24 cellular contexts compared by ENCODE assay signal in the genomic region with DNA sequence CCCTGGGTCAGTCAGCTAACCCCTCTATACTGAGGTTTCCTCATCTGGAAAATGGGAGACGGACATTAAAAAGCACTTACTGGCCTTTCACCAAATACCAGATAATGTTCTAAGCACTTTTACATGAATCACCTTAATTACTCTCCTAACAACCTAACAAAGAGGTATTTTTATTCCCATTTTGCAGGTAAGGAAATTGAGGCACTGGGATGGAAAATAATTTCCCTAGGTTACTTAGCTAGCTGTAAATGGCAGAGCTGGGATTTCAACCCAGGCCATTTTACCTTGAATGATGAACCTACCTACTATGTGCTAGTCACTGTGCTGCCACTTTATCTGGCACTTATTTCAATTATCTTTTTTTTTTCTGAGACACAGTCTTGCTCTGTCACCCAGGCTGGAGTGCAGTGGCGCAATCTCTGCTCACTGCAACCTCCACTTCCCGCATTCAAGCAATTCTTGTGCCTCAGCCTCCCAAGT. TPM values are rescaled to one million over a fixed set of nuclear protein-coding genes. Genes with fewer than 3 reads are reported as not detected.
DNase-seq lines count a peak whose midpoint lies in the region; ATAC-seq and TF ChIP-seq lines count a peak whose summit lies in the region.
"Had no signal": no experiment of that assay in that cellular context is flagged by ENCODE, and none has a peak within 500 bp of the region (broad histone marks: within the 10 kb centered on the region; RNA-seq: fewer than 3 reads in every experiment).

No MANE protein-coding gene starts in this region.

- H3K9me3 Mint-ChIP-seq in CD14-positive monocyte: peaks cover 0 to 2% (median 0%) of the 10 kb centered on the region in 7 donors
- H3K9me3 Mint-ChIP-seq: CD8-positive, alpha-beta T cell had no signal

- H3K4me3 Mint-ChIP-seq in CD14-positive monocyte (no peak overlapping the region), T-helper 17 cell (no peak overlapping the region)
- H3K4me3 Mint-ChIP-seq: CD8-positive, alpha-beta T cell had no signal

- intact Hi-C loops in CD14-positive monocyte (cut with micrococcal nuclease): no loop called here

- H3K9me3 ChIP-seq in BLaER1: no peaks in the 10 kb centered on the region
- no peaks in the 10 kb centered on the region for H3K9me3 ChIP-seq in T-helper 17 cell (ENCODE audit: control insufficient read depth, low read length, poor library complexity, severe bottlenecking)
- H3K9me3 ChIP-seq in neutrophil: no peaks in the 10 kb centered on the region
- H3K9me3 ChIP-seq: BE2C, MG63 had no signal

- H3K27ac Mint-ChIP-seq in CD14-positive monocyte (peak overlapping the region in 5 of 7 donors; percentile 38 to 84 (median 55)), T-helper 17 cell (peak overlapping the region; percentile 53)
- H3K27ac Mint-ChIP-seq: CD8-positive, alpha-beta T cell had no signal

- H3K36me3 Mint-ChIP-seq in CD14-positive monocyte (peaks cover 26 to 38% of the 10 kb centered on the region in 2 donors), T-helper 17 cell (ENCODE audit: low read depth) (peaks cover 14% of the 10 kb centered on the region)

- DNase-seq in CD14-positive monocyte (ENCODE audit: low spot score): no peak
- no peak for DNase-seq in T-helper 17 cell
- no peak for DNase-seq in kidney glomerular epithelial cell (lab: John Stamatoyannopoulos, UW)
- no peak for DNase-seq in GDM1 (lab: John Stamatoyannopoulos, UW)
- DNase-seq in HPDE6-E6E7 (ENCODE audit: extremely low spot score): no peak
- DNase-seq: BE2C; CD8-positive, alpha-beta T cell; Kasumi-1; MG63; NCI-H1048; NCI-H1417 treated with DMSO at 0.1 percent for 48 hours; NCI-H187; NCI-H446; NCI-H526; PC-9; RPMI8226; SHP77 treated with DMSO at 0.1 percent for 48 hours had no signal

- H3K4me3 ChIP-seq in BLaER1: no peak overlapping the region
- H3K4me3 ChIP-seq in neutrophil (ENCODE audit: low read depth in 1 of 2, low read length in 1 of 2): no peak overlapping the region
- H3K4me3 ChIP-seq: MG63, PC-9, SK-N-MC had no signal

- H3K4me2 ChIP-seq in BLaER1: no peak overlapping the region
- H3K4me2 ChIP-seq: PC-9 had no signal

- TF ChIP-seq CTCF in CD14-positive monocyte (IDR thresholded peaks at IDR 0.05) (no peak), neutrophil (IDR thresholded peaks at IDR 0.05) (no peak)

- H3K36me3 ChIP-seq in BLaER1 (peaks cover 67% of the 10 kb centered on the region), neutrophil (peaks cover 5% of the 10 kb centered on the region)

- peaks cover 41% of the 10 kb centered on the region for H3K4me1 Mint-ChIP-seq in CD14-positive monocyte
- peaks cover 31% of the 10 kb centered on the region for H3K4me1 Mint-ChIP-seq in T-helper 17 cell

- peaks cover 29% of the 10 kb centered on the region for H4K20me1 ChIP-seq in BLaER1

- H3K9ac ChIP-seq in BLaER1: peak overlapping the region; percentile 3; the same call in 1 of the 2 replicates

- ATAC-seq in T-helper 17 cell: no peak
- ATAC-seq: CD8-positive, alpha-beta T cell; HCT116 had no signal

- H3K27me3 Mint-ChIP-seq in CD14-positive monocyte (ENCODE audit: low read depth in 3 of 3) (peaks cover 0 to 1% (median 0%) of the 10 kb centered on the region in 3 donors), T-helper 17 cell (no peaks in the 10 kb centered on the region)

- H3K27ac ChIP-seq in BLaER1 (no peak overlapping the region), neutrophil (peak overlapping the region; percentile 61)
- H3K27ac ChIP-seq: PC-9, SK-N-MC had no signal

- H3K27me3 ChIP-seq in BLaER1 (no peaks in the 10 kb centered on the region), neutrophil (no peaks in the 10 kb centered on the region)
- H3K27me3 ChIP-seq: BE2C, MG63 had no signal

- H3K4me1 ChIP-seq in BLaER1: peaks cover 33% of the 10 kb centered on the region
- H3K4me1 ChIP-seq in neutrophil (ENCODE audit: control insufficient read depth in 1 of 2, insufficient read depth in 1 of 2, low read depth in 1 of 2, low read length in 1 of 2): peaks cover 35 to 50% of the 10 kb centered on the region in 2 experiments
- H3K4me1 ChIP-seq: BE2C had no signal

RNA-seq across cellular contexts. Expression of a gene that starts 3.7 kb away (rescaled TPM):
- polyA plus RNA-seq in CD14-positive monocyte: 10 to 100 TPM; 22.0 to 28.9 TPM
- 10 to 100 TPM; 74.3 to 89.0 TPM for total RNA-seq in T-helper 17 cell

RNA-seq across cellular contexts. Expression of a gene that starts 12.1 kb away (rescaled TPM):
- 10 to 100 TPM; 14.2 to 18.8 TPM for polyA plus RNA-seq in CD14-positive monocyte
- 100 to 1,000 TPM; 242 to 254 TPM for total RNA-seq in T-helper 17 cell

RNA-seq across cellular contexts. Expression of a gene that starts 16.2 kb away (rescaled TPM):
- polyA plus RNA-seq in CD14-positive monocyte: not detected
- total RNA-seq in T-helper 17 cell: not detected
- total RNA-seq: A673; CD8-positive, alpha-beta T cell; Daoy; H1 had no signal
- polyA plus RNA-seq: H1 had no signal

RNA-seq across cellular contexts. Expression of a gene that starts 17.7 kb away (rescaled TPM):
- polyA plus RNA-seq in CD14-positive monocyte: not detected
- total RNA-seq in T-helper 17 cell: 1 to 10 TPM; 2.0 to 3.4 TPM

RNA-seq across cellular contexts. Expression of a gene that starts 21.7 kb away (rescaled TPM):
- polyA plus RNA-seq in CD14-positive monocyte: 10 to 100 TPM; 36.3 to 43.4 TPM
- 10 to 100 TPM; 15.2 to 16.3 TPM for total RNA-seq in T-helper 17 cell
